ENCODE assay signal across 8 cellular contexts in genomic region chr11:9461760-9462134, GRCh38. TPM values are rescaled to one million over a fixed set of nuclear protein-coding genes. Genes with fewer than 3 reads are reported as not detected.
A peak's percentile ranks its signal among the peaks of the same experiment; 100 is the strongest.
DNase-seq lines count a peak whose midpoint lies in the region; ATAC-seq and TF ChIP-seq lines count a peak whose summit lies in the region.

No MANE protein-coding gene starts in this region.

- H3K4me1 Mint-ChIP-seq in mesothelial cell of epicardium, result peaks cover 19% of the 10 kb centered on the region

- peak overlapping the region; percentile 94 for H3K4me3 Mint-ChIP-seq in mesothelial cell of epicardium

- H3K27me3 ChIP-seq in NT2/D1 (ENCODE audit: insufficient read depth, insufficient read length), result no peaks in the 10 kb centered on the region
- H3K27me3 ChIP-seq in colonic mucosa, result no peaks in the 10 kb centered on the region

- no peaks in the 10 kb centered on the region for H3K4me1 ChIP-seq in NT2/D1 (ENCODE audit: insufficient read depth, insufficient read length)
- peaks cover 5% of the 10 kb centered on the region for H3K4me1 ChIP-seq in colonic mucosa

- intact Hi-C loops in colonic mucosa (cut with DNase I), result no loop called here

- H3K27ac Mint-ChIP-seq in mesothelial cell of epicardium, result peak overlapping the region; percentile 96

- DNase-seq in NCI-H748 (lab: John Stamatoyannopoulos, UW; ENCODE audit: unreplicated experiment), result peak; percentile 19
- no peak for DNase-seq in NCI-H748 treated with DMSO at 0.1 percent for 48 hours (lab: John Stamatoyannopoulos, UW)
- DNase-seq in NT2/D1 (ENCODE audit: low read depth, low spot score), result no peak
- no peak for DNase-seq in colonic mucosa
- no peak for DNase-seq in mesothelial cell of epicardium (ENCODE audit: low spot score in 2 of 2, unreplicated experiment in 2 of 2)
- no peak for DNase-seq in NCI-H345 (lab: John Stamatoyannopoulos, UW)
- DNase-seq in AML-193 (lab: John Stamatoyannopoulos, UW), result no peak

- H3K27ac ChIP-seq in colonic mucosa, result peak overlapping the region; percentile 100

- no peak for TF ChIP-seq CTCF in colonic mucosa (IDR thresholded peaks at IDR 0.05)
- TF ChIP-seq CTCF in mesothelial cell of epicardium (IDR thresholded peaks at IDR 0.05; ENCODE audit: unreplicated experiment), result no peak

- H3K9ac ChIP-seq in NT2/D1 (ENCODE audit: insufficient read length, low read depth) (peak overlapping the region; percentile 93), colonic mucosa (ENCODE audit: low read depth in 2 of 2, low read length in 2 of 2) (peak overlapping the region; percentile 87 to 93)

- H3K36me3 ChIP-seq in NT2/D1 (ENCODE audit: insufficient read depth, insufficient read length, low read length) (no peaks in the 10 kb centered on the region), colonic mucosa (no peaks in the 10 kb centered on the region)

- no peak for ATAC-seq in HG03025 (IDR thresholded peaks at IDR 0.05; ENCODE audit: low FRiP score, unreplicated experiment)

- peaks cover 4% of the 10 kb centered on the region for H3K9me3 Mint-ChIP-seq in mesothelial cell of epicardium

- H3K27me3 Mint-ChIP-seq in mesothelial cell of epicardium (ENCODE audit: low read depth), result no peaks in the 10 kb centered on the region

- H3K9me3 ChIP-seq in NT2/D1 (ENCODE audit: insufficient read depth, low read length), result no peaks in the 10 kb centered on the region
- H3K9me3 ChIP-seq in colonic mucosa, result no peaks in the 10 kb centered on the region

- H3K36me3 Mint-ChIP-seq in mesothelial cell of epicardium, result peaks cover 7% of the 10 kb centered on the region

- H3K4me3 ChIP-seq in NT2/D1 (ENCODE audit: insufficient read length, low read depth) (peak overlapping the region; percentile 79), colonic mucosa (peak overlapping the region; percentile 50)

RNA-seq across cellular contexts. Expression of gene ZNF143, which starts 0.9 kb away (rescaled TPM):
- 10 to 100 TPM; 18.0 to 22.2 TPM for total RNA-seq in colonic mucosa
- 29.1 to 39.0 TPM (median 32.4 TPM) in 3 replicates for total RNA-seq in mesothelial cell of epicardium
